In the genomic region with DNA sequence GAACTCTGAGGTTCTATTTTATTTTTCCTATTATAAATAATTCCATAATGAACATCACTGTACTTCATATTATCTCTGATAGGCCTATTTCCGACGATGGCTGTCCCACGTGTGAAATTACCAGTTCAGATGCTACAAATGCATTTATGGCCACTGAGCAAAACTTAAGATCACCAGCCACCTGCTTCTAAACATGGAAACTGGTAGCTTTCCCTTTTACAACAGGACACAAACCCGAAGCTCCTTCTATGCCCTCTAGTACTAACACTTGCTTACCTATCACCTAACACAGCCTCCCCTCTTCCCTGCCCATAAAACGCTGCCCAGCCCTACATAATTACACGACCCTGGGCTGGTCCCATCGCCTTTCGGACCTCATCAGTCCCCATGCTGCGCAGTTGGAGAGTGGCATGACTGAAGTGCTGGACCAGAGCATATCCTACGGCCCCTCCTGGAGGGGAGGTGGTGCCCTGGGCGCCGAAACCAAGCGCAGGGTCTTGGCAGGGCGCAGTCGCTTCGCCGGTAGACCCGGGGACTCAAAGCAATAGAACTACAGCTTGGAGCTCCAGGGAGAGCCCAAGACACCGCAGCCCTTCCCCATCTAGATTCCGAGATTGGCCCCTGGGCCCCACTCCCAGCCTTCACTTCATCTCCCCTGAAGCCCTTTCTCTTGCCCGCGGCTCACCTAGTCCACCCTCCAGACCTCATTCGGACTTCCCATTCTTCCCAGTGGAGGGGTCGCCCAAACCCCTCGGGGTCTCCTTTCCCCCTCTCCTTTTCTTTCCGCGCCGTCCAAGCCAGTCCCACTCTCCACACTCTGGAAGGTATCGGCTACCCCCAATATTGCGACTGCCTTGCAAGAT, we compare ENCODE assay signal across 9 cellular contexts. TPM values are rescaled to one million over a fixed set of nuclear protein-coding genes. Genes with fewer than 3 reads are reported as not detected.
DNase-seq lines count a peak whose midpoint lies in the region; ATAC-seq and TF ChIP-seq lines count a peak whose summit lies in the region.
"Had no signal": no experiment of that assay in that cellular context is flagged by ENCODE, and none has a peak within 500 bp of the region (broad histone marks: within the 10 kb centered on the region; RNA-seq: fewer than 3 reads in every experiment).

No MANE protein-coding gene starts in this region.

- H3K27me3 Mint-ChIP-seq in IgD-negative memory B cell, result no peaks in the 10 kb centered on the region

- peak overlapping the region; percentile 83 to 96 (median 94) for H3K27ac Mint-ChIP-seq in IgD-negative memory B cell

- ATAC-seq in HG02970 (IDR thresholded peaks at IDR 0.05; ENCODE audit: low FRiP score, unreplicated experiment), result no peak

- peak overlapping the region; percentile 97 to 100 (median 100) for H3K4me3 Mint-ChIP-seq in IgD-negative memory B cell

- H3K9me3 ChIP-seq in fibroblast of lung (ENCODE audit: control insufficient read depth, insufficient read depth, low read depth, low read length), result no peaks in the 10 kb centered on the region
- no peaks in the 10 kb centered on the region for H3K9me3 ChIP-seq in neuron (ENCODE audit: low read length)

- no peak for TF ChIP-seq CTCF in fibroblast of lung (conservative IDR thresholded peaks at IDR 0.05 in 1 of 2, IDR thresholded peaks at IDR 0.05 in 1 of 2; ENCODE audit: low read depth in 1 of 2, low read length in 2 of 2)

- peak overlapping the region; percentile 64 for H3K4me2 ChIP-seq in fibroblast of lung (ENCODE audit: extremely low read depth, insufficient read depth, low read length)

- H3K36me3 ChIP-seq in fibroblast of lung (ENCODE audit: control insufficient read depth, insufficient read depth, low read length), result no peaks in the 10 kb centered on the region
- peaks cover 27% of the 10 kb centered on the region for H3K36me3 ChIP-seq in neuron (ENCODE audit: insufficient read depth, low read length)

- peaks cover 26% of the 10 kb centered on the region for H3K79me2 ChIP-seq in fibroblast of lung (ENCODE audit: control insufficient read depth, insufficient read depth, low read length)

- H3K4me3 ChIP-seq in fibroblast of lung (replicated peaks in 1 of 4; ENCODE audit: control extremely low read depth in 1 of 4, insufficient read depth in 1 of 4, low read depth in 3 of 4, low read length in 4 of 4), result peak overlapping the region; percentile 75 to 94 (median 90)
- H3K4me3 ChIP-seq in neuron (ENCODE audit: low read length), result peak overlapping the region; percentile 81

- DNase-seq in NOMO-1 treated with DMSO at 0.1 percent for 48 hours (lab: John Stamatoyannopoulos, UW; ENCODE audit: unreplicated experiment), result peak; percentile 11
- DNase-seq in NOMO-1 treated with dmso at 0.1 percent for 144 hours (lab: John Stamatoyannopoulos, UW; ENCODE audit: unreplicated experiment), result no peak
- DNase-seq in activated T-cell treated with anti-CD3 and anti-CD28 coated beads for 48 hours (ENCODE audit: low read depth), result peak; percentile 6
- DNase-seq in fibroblast of lung (ENCODE audit: low read depth in 2 of 2), result peak in 1 of 2 donors; percentile 5
- no peak for DNase-seq in retina

- H2AFZ ChIP-seq in fibroblast of lung (ENCODE audit: low read length) (peak overlapping the region; percentile 98), neuron (ENCODE audit: low read depth, low read length) (peak overlapping the region; percentile 51)

- peak overlapping the region; percentile 68 for H3K9ac ChIP-seq in fibroblast of lung (ENCODE audit: insufficient read depth, low read length)

- H3K27ac ChIP-seq in fibroblast of lung (ENCODE audit: insufficient read depth, low read length), result peak overlapping the region; percentile 62

- H3K27me3 ChIP-seq in fibroblast of lung (ENCODE audit: control insufficient read depth, insufficient read depth, low read length), result no peaks in the 10 kb centered on the region
- no peaks in the 10 kb centered on the region for H3K27me3 ChIP-seq in neuron (ENCODE audit: insufficient read depth, low read length)

- peaks cover 2% of the 10 kb centered on the region for H3K4me1 ChIP-seq in fibroblast of lung (ENCODE audit: control insufficient read depth, extremely low read depth, insufficient read depth, low read length)
- peaks cover 13% of the 10 kb centered on the region for H3K4me1 ChIP-seq in neuron (ENCODE audit: insufficient read depth, low read length)

- no peaks in the 10 kb centered on the region for H3K9me3 Mint-ChIP-seq in IgD-negative memory B cell

- H3K4me1 Mint-ChIP-seq in IgD-negative memory B cell, result peaks cover 30 to 38% (median 35%) of the 10 kb centered on the region in 3 donors

- H4K20me1 ChIP-seq in fibroblast of lung (ENCODE audit: control insufficient read depth, extremely low read depth, insufficient read depth, low read length), result no peaks in the 10 kb centered on the region

- H3K36me3 Mint-ChIP-seq in IgD-negative memory B cell, result peaks cover 8% of the 10 kb centered on the region

RNA-seq across cellular contexts. Expression of a gene that starts 1.0 kb away (rescaled TPM):
- polyA plus RNA-seq in IgD-negative memory B cell, result 34.2 TPM
- 25.9 and 26.6 TPM in 2 replicates for total RNA-seq in fibroblast of lung
- polyA plus RNA-seq in fibroblast of lung, result 25.1 and 31.5 TPM in 2 replicates
- 32.2 and 34.6 TPM in 2 replicates for polyA plus RNA-seq in fibroblast of lung (2012)
- polyA minus RNA-seq in fibroblast of lung (ENCODE audit: low replicate concordance), result 5.0 and 5.1 TPM in 2 replicates

RNA-seq across cellular contexts. Expression of a gene that starts 33.2 kb away (rescaled TPM):
- polyA plus RNA-seq in IgD-negative memory B cell (not detected), fibroblast of lung (not detected in 2 replicates)
- not detected in 2 replicates for total RNA-seq in fibroblast of lung
- polyA plus RNA-seq in fibroblast of lung (2012), result not detected in 2 replicates
- polyA minus RNA-seq in fibroblast of lung (ENCODE audit: low replicate concordance), result not detected in 2 replicates
- total RNA-seq: frontal cortex had no signal

Comparison
In these comparisons a context has a peak if more than half of its experiments do, and no peak if none do; other contexts are left out.
1. DNase-seq: peak in NOMO-1 treated with DMSO at 0.1 percent for 48 hours (single experiment) and activated T-cell treated with anti-CD3 and anti-CD28 coated beads for 48 hours (single experiment); none in NOMO-1 treated with dmso at 0.1 percent for 144 hours (single experiment) and retina (single experiment).